In genomic region chr1:3771108-3772026, GRCh38 we compare ENCODE assay signal across 10 cellular contexts. TPM values are rescaled to one million over a fixed set of nuclear protein-coding genes. Genes with fewer than 3 reads are reported as not detected.
DNase-seq lines count a peak whose midpoint lies in the region; ATAC-seq, FAIRE-seq and TF ChIP-seq lines count a peak whose summit lies in the region.
"Had no signal": no experiment of that assay in that cellular context is flagged by ENCODE, and none has a peak within 500 bp of the region (broad histone marks: within the 10 kb centered on the region; RNA-seq: fewer than 3 reads in every experiment).

No MANE protein-coding gene starts in this region.

- intact Hi-C loops in K562 (cut with micrococcal nuclease): no loop called here
- intact Hi-C loops in HepG2 (cut with micrococcal nuclease; ENCODE audit: unreplicated experiment): loop anchor here (10.0 kb wide), 1 partner anchor 133 kb away; the partner anchor contains the start of gene C1orf174
- intact Hi-C loops in transverse colon (cut with DNase I; ENCODE audit: low total_unique reads): no loop called here

- no peak for TF ChIP-seq EP300 in K562 (IDR thresholded peaks at IDR 0.05; ENCODE audit: low read length)
- TF ChIP-seq EP300 in HepG2 (IDR thresholded peaks at IDR 0.05; ENCODE audit: low read depth in 2 of 2, low read length in 2 of 2): no peak
- no peak for TF ChIP-seq EP300 in HepG2 (CRISPR knock-in tag; IDR thresholded peaks at IDR 0.05; ENCODE audit: borderline replicate concordance)
- no peak for TF ChIP-seq EP300 in transverse colon (IDR thresholded peaks at IDR 0.05; ENCODE audit: low read depth)

- 43% methylated on average over 32 of the region's 32 CpGs for WGBS in K562 (ENCODE audit: insufficient coverage, low coverage, missing lambda C conversion rate)
- WGBS in HepG2 (ENCODE audit: low lambda C conversion rate): 35% methylated on average over 15 of the region's 32 CpGs
- WGBS in transverse colon (ENCODE audit: low coverage in 1 of 2), 2 donors: 54% methylated on average over 32 of the region's 32 CpGs; no CpG with 5 or more reads in 1 of the 2 donors

- peak overlapping the region; percentile 67 for H3K27ac ChIP-seq in K562 (ENCODE audit: extremely low read depth, low read depth, low read length)
- H3K27ac ChIP-seq in HepG2 (ENCODE audit: extremely low read length, insufficient read depth, low read length): peak overlapping the region; percentile 86
- peak overlapping the region in 3 of 4 donors; percentile 11 to 72 (median 53) for H3K27ac ChIP-seq in transverse colon

- H3K9me3 Mint-ChIP-seq in activated CD8-positive, alpha-beta memory T cell treated with anti-CD3 and anti-CD28 coated beads, Interleukin-2, amount 10 ng/mL, durations not matched to agents 7 days and 5 days (ENCODE audit: low read depth): no peaks in the 10 kb centered on the region

- H3K9me3 ChIP-seq in K562 (replicated peaks; ENCODE audit: control insufficient read depth, insufficient read depth, low read depth, low read length): no peaks in the 10 kb centered on the region
- no peaks in the 10 kb centered on the region for H3K9me3 ChIP-seq in HepG2 (ENCODE audit: low read length)
- H3K9me3 ChIP-seq in transverse colon: no peaks in the 10 kb centered on the region

- H4K20me1 ChIP-seq in K562 (replicated peaks; ENCODE audit: control insufficient read depth, insufficient read depth, low read length) (no peaks in the 10 kb centered on the region), HepG2 (ENCODE audit: insufficient read depth, low read length) (no peaks in the 10 kb centered on the region)

- H3K9ac ChIP-seq in K562 (ENCODE audit: insufficient read depth in 1 of 2, low read depth in 2 of 2, low read length in 2 of 2) (peak overlapping the region; percentile 67 to 90), HepG2 (ENCODE audit: insufficient read depth, low read depth, low read length) (peak overlapping the region; percentile 79)

- H3K4me1 Mint-ChIP-seq in activated CD8-positive, alpha-beta memory T cell treated with anti-CD3 and anti-CD28 coated beads, Interleukin-2, amount 10 ng/mL, durations not matched to agents 7 days and 5 days: peaks cover 2% of the 10 kb centered on the region

- TF ChIP-seq POLR2A in K562 (conservative IDR thresholded peaks at IDR 0.05) (no peak; the same call in 1 of the 2 replicates), HepG2 (IDR thresholded peaks at IDR 0.05; ENCODE audit: insufficient read depth in 1 of 2, low read depth in 2 of 2, low read length in 2 of 2) (peak in 1 of 2 experiments; percentile 81; a peak in 2 of 4 replicates), transverse colon (IDR thresholded peaks at IDR 0.05) (no peak)

- H3K36me3 ChIP-seq in K562 (ENCODE audit: control insufficient read depth, insufficient read depth, low read length) (peaks cover 6% of the 10 kb centered on the region; the same call in 1 of the 3 replicates), HepG2 (replicated peaks in 1 of 2; ENCODE audit: control insufficient read depth in 1 of 2, insufficient read depth in 2 of 2, low read length in 2 of 2) (no peaks in the 10 kb centered on the region), transverse colon (no peaks in the 10 kb centered on the region)

- no peaks in the 10 kb centered on the region for H3K36me3 Mint-ChIP-seq in activated CD8-positive, alpha-beta memory T cell treated with anti-CD3 and anti-CD28 coated beads, Interleukin-2, amount 10 ng/mL, durations not matched to agents 7 days and 5 days

- peak overlapping the region; percentile 68; the same call in 1 of the 2 replicates for H2AFZ ChIP-seq in K562 (ENCODE audit: low read depth, low read length)
- H2AFZ ChIP-seq in HepG2 (ENCODE audit: low read length): no peak overlapping the region

- H3K4me2 ChIP-seq in K562 (ENCODE audit: insufficient read depth, low read length): peak overlapping the region; percentile 69
- peak overlapping the region; percentile 92 for H3K4me2 ChIP-seq in HepG2 (ENCODE audit: low read depth, low read length)

- H3K9me1 ChIP-seq in K562 (ENCODE audit: control insufficient read depth, insufficient read depth, low read length): peaks cover 3% of the 10 kb centered on the region

- CTCF ChIA-PET in activated CD8-positive, alpha-beta memory T cell treated with anti-CD3 and anti-CD28 coated beads, Interleukin-2, amount 10 ng/mL, durations not matched to agents 7 days and 5 days (lab: Charles Lee): no interaction called here
- CTCF ChIA-PET in K562 (lab: Yijun Ruan, JAX; ENCODE audit: low intra/inter-chr PET ratio): no interaction called here
- CTCF ChIA-PET in HepG2 (lab: Yijun Ruan, JAX; ENCODE audit: low intra/inter-chr PET ratio, low total read pairs): no interaction called here

- no peak for ATAC-seq in activated CD8-positive, alpha-beta memory T cell treated with anti-CD3 and anti-CD28 coated beads, Interleukin-2, amount 10 ng/mL, durations not matched to agents 7 days and 5 days
- ATAC-seq in K562: no peak
- peak; percentile 62 for ATAC-seq in HepG2
- ATAC-seq in GM19023 (IDR thresholded peaks at IDR 0.05; ENCODE audit: unreplicated experiment): no peak

- H3K4me3 Mint-ChIP-seq in activated CD8-positive, alpha-beta memory T cell treated with anti-CD3 and anti-CD28 coated beads, Interleukin-2, amount 10 ng/mL, durations not matched to agents 7 days and 5 days: peak overlapping the region; percentile 45

- BruUV-seq in K562 (replicated peaks; lab: Mats Ljungman, UMichigan) (TSS peak; percentile 64), HepG2 (replicated peaks; lab: Mats Ljungman, UMichigan) (TSS peak; percentile 62)

- TF ChIP-seq CTCF in K562 (IDR thresholded peaks at IDR 0.05 in 2 of 3, conservative IDR thresholded peaks at IDR 0.05 in 1 of 3; ENCODE audit: insufficient read depth in 2 of 3, low read depth in 1 of 3, low read length in 3 of 3) (no peak), HepG2 (CRISPR knock-in tag; IDR thresholded peaks at IDR 0.05) (peak; percentile 42), transverse colon (IDR thresholded peaks at IDR 0.05) (no peak)

- TF ChIP-seq RAD21 in K562 (CRISPR knock-in tag; conservative IDR thresholded peaks at IDR 0.05 in 1 of 2, IDR thresholded peaks at IDR 0.05 in 1 of 2) (no peak), HepG2 (CRISPR knock-in tag; IDR thresholded peaks at IDR 0.05) (peak; percentile 26; the same call in 1 of the 2 replicates)

- no peak for DNase-seq in activated CD8-positive, alpha-beta memory T cell treated with anti-CD3 and anti-CD28 coated beads, Interleukin-2, amount 10 ng/mL, durations not matched to agents 7 days and 5 days
- DNase-seq in activated CD8-positive, alpha-beta memory T cell treated with anti-CD3 and anti-CD28 coated beads, Interleukin-2, amount 50 U/mL, for 48 hours: no peak
- DNase-seq in K562 (ENCODE audit: extremely low read depth in 1 of 4, low spot score in 3 of 4) (peak; percentile 44 to 70 (median 60)), HepG2 (ENCODE audit: low spot score) (peak; percentile 85), transverse colon (no peak), NCI-H2029 treated with DMSO at 0.1 percent for 48 hours (lab: John Stamatoyannopoulos, UW) (no peak), T1000 (lab: John Stamatoyannopoulos, UW) (no peak)
- DNase-seq: DND-41 had no signal

- no peaks in the 10 kb centered on the region for H3K27me3 ChIP-seq in K562 (ENCODE audit: control insufficient read depth in 2 of 2, insufficient read depth in 2 of 2, low read length in 2 of 2)
- no peaks in the 10 kb centered on the region; a peak in 2 of 5 replicates for H3K27me3 ChIP-seq in HepG2 (ENCODE audit: control insufficient read depth in 1 of 2, insufficient read depth in 2 of 2, low read length in 2 of 2)
- H3K27me3 ChIP-seq in transverse colon: peaks cover 21% of the 10 kb centered on the region

- peaks cover 25 to 81% of the 10 kb centered on the region in 2 experiments for H3K4me1 ChIP-seq in K562 (replicated peaks in 1 of 2; ENCODE audit: control insufficient read depth in 2 of 2, insufficient read depth in 2 of 2, low read length in 2 of 2)
- peaks cover 62% of the 10 kb centered on the region for H3K4me1 ChIP-seq in HepG2 (ENCODE audit: insufficient read depth, low read length)
- H3K4me1 ChIP-seq in transverse colon: peaks cover 9 to 34% (median 27%) of the 10 kb centered on the region in 4 donors

- POLR2A ChIA-PET in K562 (lab: Yijun Ruan, JAX) (interaction anchor here (1.1 to 1.2 kb wide), 2 partner anchors 11 to 25 kb away, joined by 3 to 8 read pairs; partner anchors contain the start of gene LRRC47), HepG2 (lab: Yijun Ruan, JAX) (interaction anchor here (0.6 to 2.0 kb wide), 19 partner anchors 10 to 432 kb away, joined by 3 to 15 read pairs (median 3); partner anchors contain the start of genes C1orf174, CCDC27 and LRRC47)

- H3K79me2 ChIP-seq in K562 (ENCODE audit: control insufficient read depth, insufficient read depth, low read length): peaks cover 35% of the 10 kb centered on the region
- peaks cover 18% of the 10 kb centered on the region for H3K79me2 ChIP-seq in HepG2 (ENCODE audit: insufficient read depth, low read length)

- H3K27ac Mint-ChIP-seq in activated CD8-positive, alpha-beta memory T cell treated with anti-CD3 and anti-CD28 coated beads, Interleukin-2, amount 10 ng/mL, durations not matched to agents 7 days and 5 days: no peak overlapping the region

- FAIRE-seq in K562 (lab: Jason Lieb, UNC) (no peak), HepG2 (lab: Jason Lieb, UNC) (peak; percentile 40)

- H3K4me3 ChIP-seq in K562: peak overlapping the region; percentile 48
- H3K4me3 ChIP-seq in HepG2 (replicated peaks in 1 of 3; ENCODE audit: insufficient read depth in 1 of 3, low read depth in 2 of 3, low read length in 3 of 3): peak overlapping the region; percentile 57 to 81 (median 77)
- peak overlapping the region; percentile 35 to 71 (median 68) for H3K4me3 ChIP-seq in transverse colon

- in situ Hi-C loops in K562 (cut with MboI) (no loop called here), HepG2 (cut with HindIII; ENCODE audit: extremely low pct_ligation_motif_present, low pct_unique_long_range_greater_than_20kb) (no loop called here), transverse colon (cut with MboI; ENCODE audit: low pct_ligation_motif_present in 1 of 4, low pct_unique_long_range_greater_than_20kb in 1 of 4, low sequenced_read_pairs in 3 of 4) (no loop called here)

- H3K27me3 Mint-ChIP-seq in activated CD8-positive, alpha-beta memory T cell treated with anti-CD3 and anti-CD28 coated beads, Interleukin-2, amount 10 ng/mL, durations not matched to agents 7 days and 5 days: no peaks in the 10 kb centered on the region

RNA-seq across cellular contexts. Expression of gene SMIM1, which starts 1.2 kb away (rescaled TPM):
- not detected for total RNA-seq in activated CD8-positive, alpha-beta memory T cell treated with anti-CD3 and anti-CD28 coated beads, Interleukin-2, amount 10 ng/mL, durations not matched to agents 7 days and 5 days
- 5.3 and 30.5 TPM in 2 replicates for total RNA-seq in K562 (2011; cell fraction: chromatin; rRNA removed; ENCODE audit: low replicate concordance)
- 40.4 and 40.7 TPM in 2 replicates for total RNA-seq in K562 (2011; cell fraction: nucleolus; rRNA removed)
- 9.1 and 19.0 TPM in 2 replicates for total RNA-seq in K562 (2011; cell fraction: nucleoplasm; rRNA removed)
- total RNA-seq in K562 (2014; rRNA removed) (85.6 and 123 TPM in 2 replicates), K562 (2014; rRNA removed; fragmentation: Illumina TruSeq; extraction: Trizol) (1.8 and 2.3 TPM in 2 replicates), K562 (2015; rRNA removed; fragmentation: Illumina TruSeq; extraction: Trizol) (31.5 and 44.3 TPM in 2 replicates), K562 (2021) (125 and 150 TPM in 2 replicates), HepG2 (2016; rRNA removed; fragmentation: Illumina TruSeq; extraction: Trizol) (55.8 and 56.3 TPM in 2 replicates), transverse colon (not detected)
- polyA plus RNA-seq in K562 (2011; rRNA removed) (9.2 and 18.1 TPM in 2 replicates), K562 (2014; fragmentation: Illumina TruSeq; extraction: Trizol) (5.0 and 24.5 TPM in 2 replicates), K562 (2014; fragmentation: Nextera tagmentation; extraction: Ambion mirVana) (10 to 100 TPM; 11.1 to 24.3 TPM), K562 (2014; rRNA removed) (60.6 and 93.3 TPM in 2 replicates), HepG2 (2011; rRNA removed) (12.4 and 22.2 TPM in 2 replicates)
- polyA plus RNA-seq in K562 (2011; cell fraction: cytosol; rRNA removed): 36.5 and 175 TPM in 2 replicates
- 13.1 and 20.5 TPM in 2 replicates for polyA plus RNA-seq in K562 (2011; cell fraction: nucleus; rRNA removed)
- 41.4 and 55.0 TPM in 2 replicates for polyA plus RNA-seq in K562 (2012)
- 1.9 and 3.0 TPM in 2 replicates for polyA minus RNA-seq in K562 (2011; rRNA and poly(A)+ RNA removed)
- 41.1 and 43.1 TPM in 2 replicates for polyA minus RNA-seq in K562 (2011; cell fraction: cytosol; rRNA and poly(A)+ RNA removed)
- 43.8 and 48.5 TPM in 2 replicates for polyA minus RNA-seq in K562 (2011; cell fraction: nucleus; rRNA and poly(A)+ RNA removed)
- 360 and 516 TPM in 2 replicates for total RNA-seq in HepG2 (2016; cell fraction: cytosol; rRNA removed; fragmentation: Illumina TruSeq; extraction: Trizol; ENCODE audit: low read depth)
- total RNA-seq in HepG2 (2016; cell fraction: insoluble cytoplasmic fraction; rRNA removed; fragmentation: Illumina TruSeq; extraction: Trizol): 54.3 and 58.0 TPM in 2 replicates
- 94.8 and 147 TPM in 2 replicates for total RNA-seq in HepG2 (2016; cell fraction: membrane; rRNA removed; fragmentation: Illumina TruSeq; extraction: Trizol)
- 35.3 and 45.5 TPM in 2 replicates for total RNA-seq in HepG2 (2016; cell fraction: nucleus; rRNA removed; fragmentation: Illumina TruSeq; extraction: Trizol)
- polyA plus RNA-seq in HepG2 (2011; cell fraction: cytosol; rRNA removed): 15.0 and 35.9 TPM in 2 replicates
- polyA plus RNA-seq in HepG2 (2011; cell fraction: nucleus; rRNA removed): 20.1 and 21.5 TPM in 2 replicates
- polyA plus RNA-seq in HepG2 (2012): 18.7 and 18.9 TPM in 2 replicates
- polyA plus RNA-seq in HepG2 (2016; cell fraction: cytosol; fragmentation: Illumina TruSeq; extraction: Trizol; ENCODE audit: low read depth): 172 and 230 TPM in 2 replicates
- polyA plus RNA-seq in HepG2 (2016; cell fraction: insoluble cytoplasmic fraction; fragmentation: Illumina TruSeq; extraction: Trizol; ENCODE audit: low read depth): 45.5 and 47.9 TPM in 2 replicates
- polyA plus RNA-seq in HepG2 (2016; cell fraction: membrane; fragmentation: Illumina TruSeq; extraction: Trizol; ENCODE audit: low read depth): 82.1 and 104 TPM in 2 replicates
- 32.0 and 32.8 TPM in 2 replicates for polyA plus RNA-seq in HepG2 (2016; cell fraction: nucleus; fragmentation: Illumina TruSeq; extraction: Trizol; ENCODE audit: insufficient read depth, low read depth)
- polyA minus RNA-seq in HepG2 (2011; rRNA and poly(A)+ RNA removed; ENCODE audit: low replicate concordance): 29.5 TPM in 1 of 2 replicates, not detected in the other
- 18.6 and 19.1 TPM in 2 replicates for polyA minus RNA-seq in HepG2 (2011; cell fraction: cytosol; rRNA and poly(A)+ RNA removed)
- 17.1 and 18.4 TPM in 2 replicates for polyA minus RNA-seq in HepG2 (2011; cell fraction: nucleus; rRNA and poly(A)+ RNA removed)
- total RNA-seq: HT-29 had no signal

RNA-seq across cellular contexts. Expression of gene CCDC27, which starts 19.1 kb away (rescaled TPM):
- total RNA-seq in activated CD8-positive, alpha-beta memory T cell treated with anti-CD3 and anti-CD28 coated beads, Interleukin-2, amount 10 ng/mL, durations not matched to agents 7 days and 5 days: not detected
- total RNA-seq in K562 (2011; cell fraction: chromatin; rRNA removed; ENCODE audit: low replicate concordance): not detected in 2 replicates
- not detected in 2 replicates for total RNA-seq in K562 (2011; cell fraction: nucleolus; rRNA removed)
- total RNA-seq in K562 (2011; cell fraction: nucleoplasm; rRNA removed): not detected in 2 replicates
- not detected in 2 replicates for total RNA-seq in K562 (2014; rRNA removed)
- total RNA-seq in K562 (2014; rRNA removed; fragmentation: Illumina TruSeq; extraction: Trizol): 0.04 TPM in 1 of 2 replicates, not detected in the other
- not detected in 2 replicates for total RNA-seq in K562 (2015; rRNA removed; fragmentation: Illumina TruSeq; extraction: Trizol)
- not detected in 2 replicates for total RNA-seq in K562 (2021)
- not detected in 2 replicates for polyA plus RNA-seq in K562 (2011; rRNA removed)
- polyA plus RNA-seq in K562 (2011; cell fraction: cytosol; rRNA removed): not detected in 2 replicates
- not detected in 2 replicates for polyA plus RNA-seq in K562 (2011; cell fraction: nucleus; rRNA removed)
- polyA plus RNA-seq in K562 (2012): 0.05 TPM in 1 of 2 replicates, not detected in the other
- polyA plus RNA-seq in K562 (2014; fragmentation: Illumina TruSeq; extraction: Trizol): not detected in 2 replicates
- polyA plus RNA-seq in K562 (2014; fragmentation: Nextera tagmentation; extraction: Ambion mirVana): under 1 TPM in 1 of 2 experiments, not detected in 1; 0.01 TPM
- not detected in 2 replicates for polyA plus RNA-seq in K562 (2014; rRNA removed)
- not detected in 2 replicates for polyA minus RNA-seq in K562 (2011; rRNA and poly(A)+ RNA removed)
- polyA minus RNA-seq in K562 (2011; cell fraction: cytosol; rRNA and poly(A)+ RNA removed): not detected in 2 replicates
- not detected in 2 replicates for polyA minus RNA-seq in K562 (2011; cell fraction: nucleus; rRNA and poly(A)+ RNA removed)
- total RNA-seq in HepG2 (2016; rRNA removed; fragmentation: Illumina TruSeq; extraction: Trizol): not detected in 2 replicates
- total RNA-seq in HepG2 (2016; cell fraction: cytosol; rRNA removed; fragmentation: Illumina TruSeq; extraction: Trizol; ENCODE audit: low read depth): not detected in 2 replicates
- total RNA-seq in HepG2 (2016; cell fraction: insoluble cytoplasmic fraction; rRNA removed; fragmentation: Illumina TruSeq; extraction: Trizol): not detected in 2 replicates
- total RNA-seq in HepG2 (2016; cell fraction: membrane; rRNA removed; fragmentation: Illumina TruSeq; extraction: Trizol): not detected in 2 replicates
- not detected in 2 replicates for total RNA-seq in HepG2 (2016; cell fraction: nucleus; rRNA removed; fragmentation: Illumina TruSeq; extraction: Trizol)
- not detected in 2 replicates for polyA plus RNA-seq in HepG2 (2011; rRNA removed)
- polyA plus RNA-seq in HepG2 (2011; cell fraction: cytosol; rRNA removed): not detected in 2 replicates
- polyA plus RNA-seq in HepG2 (2011; cell fraction: nucleus; rRNA removed): not detected in 2 replicates
- 0.23 TPM in 1 of 2 replicates, not detected in the other for polyA plus RNA-seq in HepG2 (2012)
- polyA plus RNA-seq in HepG2 (2016; cell fraction: cytosol; fragmentation: Illumina TruSeq; extraction: Trizol; ENCODE audit: low read depth): not detected in 2 replicates
- not detected in 2 replicates for polyA plus RNA-seq in HepG2 (2016; cell fraction: insoluble cytoplasmic fraction; fragmentation: Illumina TruSeq; extraction: Trizol; ENCODE audit: low read depth)
- polyA plus RNA-seq in HepG2 (2016; cell fraction: membrane; fragmentation: Illumina TruSeq; extraction: Trizol; ENCODE audit: low read depth): not detected in 2 replicates
- not detected in 2 replicates for polyA plus RNA-seq in HepG2 (2016; cell fraction: nucleus; fragmentation: Illumina TruSeq; extraction: Trizol; ENCODE audit: insufficient read depth, low read depth)
- not detected in 2 replicates for polyA minus RNA-seq in HepG2 (2011; rRNA and poly(A)+ RNA removed; ENCODE audit: low replicate concordance)
- not detected in 2 replicates for polyA minus RNA-seq in HepG2 (2011; cell fraction: cytosol; rRNA and poly(A)+ RNA removed)
- not detected in 2 replicates for polyA minus RNA-seq in HepG2 (2011; cell fraction: nucleus; rRNA and poly(A)+ RNA removed)
- total RNA-seq in transverse colon: not detected
- total RNA-seq: HT-29 had no signal

RNA-seq across cellular contexts. Expression of gene LRRC47, which starts 24.9 kb away (rescaled TPM):
- total RNA-seq in activated CD8-positive, alpha-beta memory T cell treated with anti-CD3 and anti-CD28 coated beads, Interleukin-2, amount 10 ng/mL, durations not matched to agents 7 days and 5 days: 10 to 100 TPM; 31.8 to 42.6 TPM
- total RNA-seq in K562 (2011; cell fraction: chromatin; rRNA removed; ENCODE audit: low replicate concordance): 34.3 and 41.1 TPM in 2 replicates
- total RNA-seq in K562 (2011; cell fraction: nucleolus; rRNA removed): 26.5 and 28.3 TPM in 2 replicates
- 21.3 and 26.0 TPM in 2 replicates for total RNA-seq in K562 (2011; cell fraction: nucleoplasm; rRNA removed)
- 44.3 and 45.5 TPM in 2 replicates for total RNA-seq in K562 (2014; rRNA removed)
- 40.8 and 43.7 TPM in 2 replicates for total RNA-seq in K562 (2014; rRNA removed; fragmentation: Illumina TruSeq; extraction: Trizol)
- 33.5 and 35.1 TPM in 2 replicates for total RNA-seq in K562 (2015; rRNA removed; fragmentation: Illumina TruSeq; extraction: Trizol)
- 68.0 and 68.5 TPM in 2 replicates for total RNA-seq in K562 (2021)
- 34.2 and 45.2 TPM in 2 replicates for polyA plus RNA-seq in K562 (2011; rRNA removed)
- 20.3 and 23.8 TPM in 2 replicates for polyA plus RNA-seq in K562 (2011; cell fraction: cytosol; rRNA removed)
- 24.3 and 29.5 TPM in 2 replicates for polyA plus RNA-seq in K562 (2011; cell fraction: nucleus; rRNA removed)
- polyA plus RNA-seq in K562 (2012): 29.3 and 57.5 TPM in 2 replicates
- 36.6 and 48.7 TPM in 2 replicates for polyA plus RNA-seq in K562 (2014; fragmentation: Illumina TruSeq; extraction: Trizol)
- 1 to 10 TPM; 4.6 to 5.3 TPM for polyA plus RNA-seq in K562 (2014; fragmentation: Nextera tagmentation; extraction: Ambion mirVana)
- polyA plus RNA-seq in K562 (2014; rRNA removed): 30.6 and 35.9 TPM in 2 replicates
- 22.8 and 40.7 TPM in 2 replicates for polyA minus RNA-seq in K562 (2011; rRNA and poly(A)+ RNA removed)
- 12.9 and 21.0 TPM in 2 replicates for polyA minus RNA-seq in K562 (2011; cell fraction: cytosol; rRNA and poly(A)+ RNA removed)
- polyA minus RNA-seq in K562 (2011; cell fraction: nucleus; rRNA and poly(A)+ RNA removed): 8.6 and 10.7 TPM in 2 replicates
- 52.4 and 52.5 TPM in 2 replicates for total RNA-seq in HepG2 (2016; rRNA removed; fragmentation: Illumina TruSeq; extraction: Trizol)
- total RNA-seq in HepG2 (2016; cell fraction: cytosol; rRNA removed; fragmentation: Illumina TruSeq; extraction: Trizol; ENCODE audit: low read depth): 6.5 and 7.6 TPM in 2 replicates
- 47.8 and 53.6 TPM in 2 replicates for total RNA-seq in HepG2 (2016; cell fraction: insoluble cytoplasmic fraction; rRNA removed; fragmentation: Illumina TruSeq; extraction: Trizol)
- total RNA-seq in HepG2 (2016; cell fraction: membrane; rRNA removed; fragmentation: Illumina TruSeq; extraction: Trizol): 11.1 and 12.6 TPM in 2 replicates
- 22.3 and 30.2 TPM in 2 replicates for total RNA-seq in HepG2 (2016; cell fraction: nucleus; rRNA removed; fragmentation: Illumina TruSeq; extraction: Trizol)
- 18.3 and 20.2 TPM in 2 replicates for polyA plus RNA-seq in HepG2 (2011; rRNA removed)
- polyA plus RNA-seq in HepG2 (2011; cell fraction: cytosol; rRNA removed): 11.1 and 11.8 TPM in 2 replicates
- polyA plus RNA-seq in HepG2 (2011; cell fraction: nucleus; rRNA removed): 22.8 and 33.3 TPM in 2 replicates
- 19.1 and 36.0 TPM in 2 replicates for polyA plus RNA-seq in HepG2 (2012)
- 3.5 and 3.9 TPM in 2 replicates for polyA plus RNA-seq in HepG2 (2016; cell fraction: cytosol; fragmentation: Illumina TruSeq; extraction: Trizol; ENCODE audit: low read depth)
- polyA plus RNA-seq in HepG2 (2016; cell fraction: insoluble cytoplasmic fraction; fragmentation: Illumina TruSeq; extraction: Trizol; ENCODE audit: low read depth): 46.2 and 54.8 TPM in 2 replicates
- polyA plus RNA-seq in HepG2 (2016; cell fraction: membrane; fragmentation: Illumina TruSeq; extraction: Trizol; ENCODE audit: low read depth): 9.2 and 9.3 TPM in 2 replicates
- 63.9 and 68.5 TPM in 2 replicates for polyA plus RNA-seq in HepG2 (2016; cell fraction: nucleus; fragmentation: Illumina TruSeq; extraction: Trizol; ENCODE audit: insufficient read depth, low read depth)
- polyA minus RNA-seq in HepG2 (2011; rRNA and poly(A)+ RNA removed; ENCODE audit: low replicate concordance): 12.3 and 17.4 TPM in 2 replicates
- polyA minus RNA-seq in HepG2 (2011; cell fraction: cytosol; rRNA and poly(A)+ RNA removed): 12.0 and 18.0 TPM in 2 replicates
- polyA minus RNA-seq in HepG2 (2011; cell fraction: nucleus; rRNA and poly(A)+ RNA removed): 10.1 and 11.3 TPM in 2 replicates
- 10 to 100 TPM; 30.6 to 50.5 (median 38.0) TPM for total RNA-seq in transverse colon

Comparison
In these comparisons a context has a peak if more than half of its experiments do, and no peak if none do; other contexts are left out.
1. DNase-seq: peak in K562 (4 of 4) and HepG2 (single experiment); none in activated CD8-positive, alpha-beta memory T cell treated with anti-CD3 and anti-CD28 coated beads, Interleukin-2, amount 10 ng/mL, durations not matched to agents 7 days and 5 days (single experiment), activated CD8-positive, alpha-beta memory T cell treated with anti-CD3 and anti-CD28 coated beads, Interleukin-2, amount 50 U/mL, for 48 hours (single experiment), transverse colon (single experiment), NCI-H2029 treated with DMSO at 0.1 percent for 48 hours (single experiment) and T1000 (single experiment).
2. Peak in every context shown above with its lines, with median percentiles within 50 percentile points of each other: H3K27ac ChIP-seq and H3K4me3 ChIP-seq.